18 cellular contexts compared by ENCODE assay signal in the genomic region with DNA sequence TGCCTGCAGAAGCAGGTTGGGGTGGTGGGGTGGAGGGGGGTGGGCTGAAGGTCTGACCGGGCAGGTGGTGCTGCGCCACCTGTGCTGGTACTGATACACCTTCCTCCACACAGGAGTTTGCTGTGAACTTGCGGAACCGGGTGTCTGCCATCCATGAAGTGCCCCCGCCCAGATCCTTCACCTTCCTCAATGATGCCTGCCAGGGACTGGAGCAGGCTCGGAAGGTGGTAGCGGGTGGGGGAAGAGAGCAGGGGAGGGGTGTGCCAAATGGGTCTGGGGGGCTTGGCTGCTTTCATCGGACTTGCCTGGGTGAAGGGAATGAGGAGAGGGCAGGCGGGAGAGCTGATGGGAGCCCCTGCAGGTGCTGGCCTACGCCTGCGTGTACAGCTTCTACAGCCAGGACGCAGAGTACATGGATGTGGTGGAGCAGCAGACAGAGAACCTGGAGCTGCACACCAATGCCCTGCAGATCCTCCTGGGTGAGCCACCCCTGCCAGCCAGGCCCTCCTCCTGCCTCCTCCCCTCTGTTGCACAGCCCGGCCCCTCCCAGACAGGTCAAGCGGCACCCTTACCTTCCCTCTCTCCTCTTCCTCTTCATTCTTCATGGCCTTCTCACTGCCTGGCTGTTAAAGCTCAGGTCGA. TPM values are rescaled to one million over a fixed set of nuclear protein-coding genes. Genes with fewer than 3 reads are reported as not detected.
DNase-seq lines count a peak whose midpoint lies in the region; ATAC-seq and TF ChIP-seq lines count a peak whose summit lies in the region.
"Had no signal": no experiment of that assay in that cellular context is flagged by ENCODE, and none has a peak within 500 bp of the region (broad histone marks: within the 10 kb centered on the region; RNA-seq: fewer than 3 reads in every experiment).

No MANE protein-coding gene starts in this region.

- H3K4me3 Mint-ChIP-seq in activated CD4-positive, alpha-beta T cell treated with anti-CD3 and anti-CD28 coated beads, Interleukin-2, amount 10 ng/mL, durations not matched to agents 24 days and 14 days = peak overlapping the region; percentile 16
- H3K4me3 Mint-ChIP-seq in GM23338 (no peak overlapping the region), mesothelial cell of epicardium (no peak overlapping the region)

- peak; percentile 10 for ATAC-seq in GM23338
- ATAC-seq in activated naive CD4-positive, alpha-beta T cell treated with anti-CD3 and anti-CD28 coated beads, Interleukin-2, amount 50 U/mL, for 72 hours = no peak
- ATAC-seq: body of pancreas had no signal

- no peaks in the 10 kb centered on the region for H3K36me3 ChIP-seq in GM23338 (ENCODE audit: insufficient read depth)
- no peaks in the 10 kb centered on the region for H3K36me3 ChIP-seq in uterus
- H3K36me3 ChIP-seq: right atrium auricular region had no signal

- H3K27me3 ChIP-seq in GM23338 (ENCODE audit: insufficient read depth) = no peaks in the 10 kb centered on the region
- no peaks in the 10 kb centered on the region for H3K27me3 ChIP-seq in uterus
- H3K27me3 ChIP-seq: body of pancreas, right atrium auricular region, thyroid gland had no signal

- no peaks in the 10 kb centered on the region for H3K79me2 ChIP-seq in GM23338 (replicated peaks; ENCODE audit: insufficient read depth)

- no peak for DNase-seq in activated CD4-positive, alpha-beta T cell treated with anti-CD3 and anti-CD28 coated beads, Interleukin-2, amount 10 ng/mL, durations not matched to agents 24 days and 14 days
- no peak for DNase-seq in activated CD4-positive, alpha-beta T cell treated with anti-CD3 and anti-CD28 coated beads for 48 hours
- DNase-seq in GM23338 (ENCODE audit: low spot score) (no peak), mesothelial cell of epicardium (ENCODE audit: low spot score in 2 of 2, unreplicated experiment in 2 of 2) (no peak), DMS 273 (lab: John Stamatoyannopoulos, UW; ENCODE audit: unreplicated experiment) (no peak), SHP77 (lab: John Stamatoyannopoulos, UW) (no peak), uterus (no peak)
- no peak for DNase-seq in activated naive CD4-positive, alpha-beta T cell treated with anti-CD3 and anti-CD28 coated beads, Interleukin-2, amount 50 U/mL, for 72 hours (ENCODE audit: low spot score in 2 of 2)
- DNase-seq: body of pancreas; effector CD4-positive, alpha-beta T cell; NCI-H1092; NCI-H2171 treated with DMSO at 0.1 percent for 48 hours; stimulated activated CD4-positive, alpha-beta T cell treated with anti-CD3 and anti-CD28 coated beads, Interleukin-1b, Interleukin-23, amount 100 ng/mL, for 48 hours; thyroid gland had no signal

- H3K4me1 ChIP-seq in GM23338 (ENCODE audit: insufficient read depth) = peaks cover 9% of the 10 kb centered on the region; the same call in 1 of the 2 replicates
- H3K4me1 ChIP-seq in uterus = no peaks in the 10 kb centered on the region
- H3K4me1 ChIP-seq: A549 had no signal

- no peaks in the 10 kb centered on the region for H3K9me3 Mint-ChIP-seq in activated CD4-positive, alpha-beta T cell treated with anti-CD3 and anti-CD28 coated beads, Interleukin-2, amount 10 ng/mL, durations not matched to agents 24 days and 14 days
- H3K9me3 Mint-ChIP-seq in GM23338 = no peaks in the 10 kb centered on the region
- H3K9me3 Mint-ChIP-seq in activated naive CD4-positive, alpha-beta T cell treated with anti-CD3 and anti-CD28 coated beads, Interleukin-2, amount 50 U/mL, for 72 hours = no peaks in the 10 kb centered on the region
- H3K9me3 Mint-ChIP-seq in mesothelial cell of epicardium = no peaks in the 10 kb centered on the region

- TF ChIP-seq POLR2A in uterus (IDR thresholded peaks at IDR 0.05) = no peak

- H3K4me3 ChIP-seq in GM23338 = no peak overlapping the region
- H3K4me3 ChIP-seq in uterus = no peak overlapping the region
- H3K4me3 ChIP-seq: A549, body of pancreas, HAP-1, right atrium auricular region, thyroid gland had no signal

- H2AFZ ChIP-seq in GM23338 = no peak overlapping the region

- no peaks in the 10 kb centered on the region for H3K9me3 ChIP-seq in uterus
- H3K9me3 ChIP-seq: A549, body of pancreas, HAP-1, right atrium auricular region, thyroid gland had no signal

- no peaks in the 10 kb centered on the region for H3K9me2 ChIP-seq in GM23338 (ENCODE audit: insufficient read depth)

- peaks cover 35% of the 10 kb centered on the region for H3K4me1 Mint-ChIP-seq in activated CD4-positive, alpha-beta T cell treated with anti-CD3 and anti-CD28 coated beads, Interleukin-2, amount 10 ng/mL, durations not matched to agents 24 days and 14 days
- H3K4me1 Mint-ChIP-seq in GM23338 (peaks cover 18% of the 10 kb centered on the region), mesothelial cell of epicardium (no peaks in the 10 kb centered on the region)

- peak overlapping the region; percentile 67 for H3K27ac Mint-ChIP-seq in activated CD4-positive, alpha-beta T cell treated with anti-CD3 and anti-CD28 coated beads, Interleukin-2, amount 10 ng/mL, durations not matched to agents 24 days and 14 days
- H3K27ac Mint-ChIP-seq in GM23338 = no peak overlapping the region; the same call in 1 of the 2 replicates
- H3K27ac Mint-ChIP-seq in activated naive CD4-positive, alpha-beta T cell treated with anti-CD3 and anti-CD28 coated beads, Interleukin-2, amount 50 U/mL, for 72 hours = peak overlapping the region; percentile 91 to 92
- peak overlapping the region; percentile 50 for H3K27ac Mint-ChIP-seq in mesothelial cell of epicardium

- H3F3A ChIP-seq in GM23338 (replicated peaks; ENCODE audit: low read depth) = no peaks in the 10 kb centered on the region

- H4K20me1 ChIP-seq in GM23338 (replicated peaks; ENCODE audit: insufficient read depth) = no peaks in the 10 kb centered on the region

- no peaks in the 10 kb centered on the region for H3K27me3 Mint-ChIP-seq in activated CD4-positive, alpha-beta T cell treated with anti-CD3 and anti-CD28 coated beads, Interleukin-2, amount 10 ng/mL, durations not matched to agents 24 days and 14 days
- peaks cover 19% of the 10 kb centered on the region for H3K27me3 Mint-ChIP-seq in GM23338 (ENCODE audit: insufficient read depth, low read depth, poor library complexity)
- no peaks in the 10 kb centered on the region for H3K27me3 Mint-ChIP-seq in mesothelial cell of epicardium (ENCODE audit: low read depth)

- TF ChIP-seq CTCF in GM23338 (conservative IDR thresholded peaks at IDR 0.05; ENCODE audit: low read depth in 2 of 2) = no peak
- TF ChIP-seq CTCF in mesothelial cell of epicardium (IDR thresholded peaks at IDR 0.05; ENCODE audit: unreplicated experiment) = no peak
- no peak for TF ChIP-seq CTCF in uterus (IDR thresholded peaks at IDR 0.05)

- peaks cover 59% of the 10 kb centered on the region for H3K36me3 Mint-ChIP-seq in activated CD4-positive, alpha-beta T cell treated with anti-CD3 and anti-CD28 coated beads, Interleukin-2, amount 10 ng/mL, durations not matched to agents 24 days and 14 days (ENCODE audit: low read depth)
- H3K36me3 Mint-ChIP-seq in GM23338 (ENCODE audit: low read depth) (peaks cover 10% of the 10 kb centered on the region), mesothelial cell of epicardium (peaks cover 22% of the 10 kb centered on the region)
- H3K36me3 Mint-ChIP-seq in activated naive CD4-positive, alpha-beta T cell treated with anti-CD3 and anti-CD28 coated beads, Interleukin-2, amount 50 U/mL, for 72 hours = peaks cover 0 to 25% of the 10 kb centered on the region in 2 donors

- intact Hi-C loops in activated CD4-positive, alpha-beta T cell treated with anti-CD3 and anti-CD28 coated beads, Interleukin-2, amount 10 ng/mL, durations not matched to agents 24 days and 14 days (cut with micrococcal nuclease) = no loop called here
- intact Hi-C loops in uterus (cut with DNase I; ENCODE audit: low total_unique reads) = no loop called here

- H3K4me2 ChIP-seq in GM23338 = no peak overlapping the region
- H3K4me2 ChIP-seq: A549 had no signal

- H3K27ac ChIP-seq in GM23338 (ENCODE audit: low read depth) (no peak overlapping the region), uterus (no peak overlapping the region)
- H3K27ac ChIP-seq: A549, body of pancreas, right atrium auricular region, thyroid gland had no signal

TF ChIP-seq in GM23338, 12 proteins besides CTCF, POLR2A, EP300 and RAD21 (continues in another document):
- no peak for TF ChIP-seq EZH2 (IDR thresholded peaks at IDR 0.05; ENCODE audit: low read depth, unreplicated experiment)

RNA-seq across cellular contexts. Expression of a gene that starts 6.7 kb away (rescaled TPM):
- 78.9 and 79.6 TPM in 2 replicates for total RNA-seq in activated CD4-positive, alpha-beta T cell treated with anti-CD3 and anti-CD28 coated beads, Interleukin-2, amount 10 ng/mL, durations not matched to agents 24 days and 14 days
- 18.0 and 29.2 TPM in 2 replicates for total RNA-seq in GM23338 (2014; rRNA removed; shearing (Covaris generic))
- 43.4 and 50.0 TPM in 2 replicates for polyA plus RNA-seq in GM23338 (2016; fragmentation: Nextera tagmentation; extraction: Ambion mirVana)
- 10 to 100 TPM; 39.3 to 73.5 TPM for total RNA-seq in activated naive CD4-positive, alpha-beta T cell treated with anti-CD3 and anti-CD28 coated beads, Interleukin-2, amount 50 U/mL, for 72 hours
- 49.0 to 52.3 TPM (median 49.4 TPM) in 3 replicates for total RNA-seq in mesothelial cell of epicardium
- total RNA-seq in uterus = 10 to 100 TPM; 23.4 to 68.4 (median 33.2) TPM

RNA-seq across cellular contexts. Expression of a gene that starts 20.7 kb away (rescaled TPM):
- 0.62 and 0.72 TPM in 2 replicates for total RNA-seq in activated CD4-positive, alpha-beta T cell treated with anti-CD3 and anti-CD28 coated beads, Interleukin-2, amount 10 ng/mL, durations not matched to agents 24 days and 14 days
- total RNA-seq in GM23338 (2014; rRNA removed; shearing (Covaris generic)) = 1.1 and 1.2 TPM in 2 replicates
- polyA plus RNA-seq in GM23338 (2016; fragmentation: Nextera tagmentation; extraction: Ambion mirVana) = 0.14 and 0.29 TPM in 2 replicates
- total RNA-seq in activated naive CD4-positive, alpha-beta T cell treated with anti-CD3 and anti-CD28 coated beads, Interleukin-2, amount 50 U/mL, for 72 hours = under 1 TPM; 0.09 to 0.37 TPM
- total RNA-seq in mesothelial cell of epicardium (0.29 to 0.34 TPM (median 0.29 TPM) in 3 replicates), uterus (under 1 TPM in 2 of 4 donors, not detected in 2; 0.06 to 0.14 TPM)
- total RNA-seq: SK-MEL-5 had no signal

RNA-seq across cellular contexts. Expression of a gene that starts 40.5 kb away (rescaled TPM):
- 38.1 and 39.4 TPM in 2 replicates for total RNA-seq in activated CD4-positive, alpha-beta T cell treated with anti-CD3 and anti-CD28 coated beads, Interleukin-2, amount 10 ng/mL, durations not matched to agents 24 days and 14 days
- 11.3 and 14.2 TPM in 2 replicates for total RNA-seq in GM23338 (2014; rRNA removed; shearing (Covaris generic))
- 2.6 and 4.9 TPM in 2 replicates for polyA plus RNA-seq in GM23338 (2016; fragmentation: Nextera tagmentation; extraction: Ambion mirVana)
- 10 to 100 TPM; 45.7 to 88.0 TPM for total RNA-seq in activated naive CD4-positive, alpha-beta T cell treated with anti-CD3 and anti-CD28 coated beads, Interleukin-2, amount 50 U/mL, for 72 hours
- total RNA-seq in mesothelial cell of epicardium (65.5 to 72.1 TPM (median 71.6 TPM) in 3 replicates), uterus (10 to 100 TPM; 31.0 to 52.6 (median 38.8) TPM)

RNA-seq across cellular contexts. Expression of a gene that starts 51.5 kb away (rescaled TPM):
- 54.3 and 55.2 TPM in 2 replicates for total RNA-seq in activated CD4-positive, alpha-beta T cell treated with anti-CD3 and anti-CD28 coated beads, Interleukin-2, amount 10 ng/mL, durations not matched to agents 24 days and 14 days
- total RNA-seq in GM23338 (2014; rRNA removed; shearing (Covaris generic)) = 49.7 and 54.9 TPM in 2 replicates
- polyA plus RNA-seq in GM23338 (2016; fragmentation: Nextera tagmentation; extraction: Ambion mirVana) = 9.9 and 13.4 TPM in 2 replicates
- 10 to 100 TPM; 31.0 to 42.7 TPM for total RNA-seq in activated naive CD4-positive, alpha-beta T cell treated with anti-CD3 and anti-CD28 coated beads, Interleukin-2, amount 50 U/mL, for 72 hours
- total RNA-seq in mesothelial cell of epicardium (52.0 to 52.8 TPM (median 52.2 TPM) in 3 replicates), uterus (100 to 1,000 TPM in 1 of 4 donors, 10 to 100 TPM in 3; 18.2 to 109 (median 36.9) TPM)
